8 cellular contexts compared by ENCODE assay signal in genomic region chr17:1562178-1562643, GRCh38. TPM values are rescaled to one million over a fixed set of nuclear protein-coding genes. Genes with fewer than 3 reads are reported as not detected.
DNase-seq lines count a peak whose midpoint lies in the region; ATAC-seq, FAIRE-seq and TF ChIP-seq lines count a peak whose summit lies in the region.

No MANE protein-coding gene starts in this region.

- no peak overlapping the region for H3K27ac Mint-ChIP-seq in Calu3 (ENCODE audit: unreplicated experiment)
- H3K27ac Mint-ChIP-seq in astrocyte (ENCODE audit: unreplicated experiment): no peak overlapping the region

- no TSS peak for BruUV-seq in Calu3 (replicated peaks; lab: Mats Ljungman, UMichigan)

- H4K20me1 ChIP-seq in astrocyte (ENCODE audit: insufficient read depth, low read length): peaks cover 45% of the 10 kb centered on the region

- ATAC-seq in GM21367 (IDR thresholded peaks at IDR 0.05; ENCODE audit: unreplicated experiment): peak; percentile 9

- CTCF ChIA-PET in Calu3 (lab: Charles Lee): interaction anchor here (0.6 kb wide), 1 partner anchor 68 kb away, joined by 3 read pairs; no protein-coding TSS in a partner anchor

- TF ChIP-seq CTCF in Calu3 (IDR thresholded peaks at IDR 0.05; ENCODE audit: unreplicated experiment) (no peak), astrocyte (IDR thresholded peaks at IDR 0.05; ENCODE audit: insufficient read depth, low read depth, low read length) (no peak), kidney epithelial cell (IDR thresholded peaks at IDR 0.05; ENCODE audit: insufficient read depth, low read length, poor library complexity, severe bottlenecking) (no peak), suprapubic skin (IDR thresholded peaks at IDR 0.05) (peak in 1 of 2 donors; percentile 4)

- H3K36me3 ChIP-seq in astrocyte (ENCODE audit: insufficient read depth, low read length) (peaks cover under 1% of the 10 kb centered on the region), kidney epithelial cell (ENCODE audit: control insufficient read depth, insufficient read depth, low read length) (no peaks in the 10 kb centered on the region), suprapubic skin (no peaks in the 10 kb centered on the region)

- peaks cover 25% of the 10 kb centered on the region for H3K4me1 Mint-ChIP-seq in Calu3 (ENCODE audit: low read depth, unreplicated experiment)
- peaks cover 29% of the 10 kb centered on the region for H3K4me1 Mint-ChIP-seq in astrocyte (ENCODE audit: low read depth, unreplicated experiment)

- no peaks in the 10 kb centered on the region for H3K9me3 ChIP-seq in astrocyte (ENCODE audit: insufficient read depth, low read depth, low read length)
- H3K9me3 ChIP-seq in suprapubic skin: no peaks in the 10 kb centered on the region

- H3K4me1 ChIP-seq in astrocyte (ENCODE audit: insufficient read depth, low read length) (peaks cover 17% of the 10 kb centered on the region), suprapubic skin (peaks cover 50% of the 10 kb centered on the region)

- H3K4me3 ChIP-seq in astrocyte (ENCODE audit: insufficient read depth, low read depth, low read length) (peak overlapping the region; percentile 66), kidney epithelial cell (ENCODE audit: low read depth, low read length) (peak overlapping the region; percentile 84), suprapubic skin (peak overlapping the region; percentile 96)

- H2AFZ ChIP-seq in astrocyte (ENCODE audit: low read depth, low read length): peak overlapping the region; percentile 47

- H3K4me3 Mint-ChIP-seq in Calu3 (ENCODE audit: low read depth, unreplicated experiment): peak overlapping the region; percentile 90
- H3K4me3 Mint-ChIP-seq in astrocyte (ENCODE audit: unreplicated experiment): peak overlapping the region; percentile 62

- peak overlapping the region; percentile 86 for H3K9ac ChIP-seq in astrocyte (ENCODE audit: low read length)

- H3K27me3 ChIP-seq in astrocyte (ENCODE audit: insufficient read depth, low read length): no peaks in the 10 kb centered on the region
- H3K27me3 ChIP-seq in kidney epithelial cell (ENCODE audit: control insufficient read depth, insufficient read depth, low read length): no peaks in the 10 kb centered on the region
- H3K27me3 ChIP-seq in suprapubic skin: no peaks in the 10 kb centered on the region

- H3K27ac ChIP-seq in astrocyte (ENCODE audit: low read depth, low read length) (peak overlapping the region; percentile 65), suprapubic skin (peak overlapping the region; percentile 94)

- peaks cover 50% of the 10 kb centered on the region for H3K79me2 ChIP-seq in astrocyte (ENCODE audit: insufficient read depth, low read length)

- H3K27me3 Mint-ChIP-seq in Calu3 (ENCODE audit: unreplicated experiment) (peaks cover 14% of the 10 kb centered on the region), astrocyte (ENCODE audit: low read depth, unreplicated experiment) (no peaks in the 10 kb centered on the region)

- H3K9me3 Mint-ChIP-seq in Calu3 (ENCODE audit: low read depth, unreplicated experiment) (no peaks in the 10 kb centered on the region), astrocyte (ENCODE audit: unreplicated experiment) (no peaks in the 10 kb centered on the region)

- FAIRE-seq in astrocyte (lab: Jason Lieb, UNC): no peak

- no peak for DNase-seq in Calu3
- DNase-seq in HPDE6-E6E7 (ENCODE audit: extremely low spot score): peak; percentile 36
- DNase-seq in astrocyte (ENCODE audit: low read depth): peak; percentile 23
- no peak for DNase-seq in kidney epithelial cell (ENCODE audit: low read depth)
- no peak for DNase-seq in suprapubic skin (ENCODE audit: low spot score in 2 of 2)
- no peak for DNase-seq in DMS153 (lab: John Stamatoyannopoulos, UW)
- DNase-seq in NCI-H2171 (lab: John Stamatoyannopoulos, UW): no peak

- 1% methylated on average over 52 of the region's 61 CpGs for WGBS in suprapubic skin

- H3K36me3 Mint-ChIP-seq in Calu3 (ENCODE audit: insufficient read depth, unreplicated experiment) (peaks cover 28% of the 10 kb centered on the region), astrocyte (ENCODE audit: low read depth, unreplicated experiment) (peaks cover 6% of the 10 kb centered on the region)

- no peak for TF ChIP-seq POLR2A in suprapubic skin (IDR thresholded peaks at IDR 0.05)

- intact Hi-C loops in Calu3 (cut with micrococcal nuclease; ENCODE audit: unreplicated experiment): no loop called here

- H3K4me2 ChIP-seq in astrocyte (ENCODE audit: low read length): peak overlapping the region; percentile 99

- no peak for TF ChIP-seq EP300 in suprapubic skin (IDR thresholded peaks at IDR 0.05)

RNA-seq across cellular contexts. Expression of gene PITPNA, which starts 0.4 kb away (rescaled TPM):
- total RNA-seq in Calu3 (2022) (52.0 and 59.4 TPM in 2 replicates), astrocyte (69.1 and 79.3 TPM in 2 replicates), kidney epithelial cell (49.8 and 53.1 TPM in 2 replicates), suprapubic skin (10 to 100 TPM; 49.6 to 71.9 (median 61.5) TPM)

RNA-seq across cellular contexts. Expression of gene INPP5K, which starts 45.8 kb away (rescaled TPM):
- total RNA-seq in Calu3 (2022) (15.4 and 18.7 TPM in 2 replicates), astrocyte (26.4 and 26.7 TPM in 2 replicates), kidney epithelial cell (59.5 and 61.3 TPM in 2 replicates), suprapubic skin (100 to 1,000 TPM in 3 of 4 donors, 10 to 100 TPM in 1; 91.8 to 160 (median 123) TPM)

Comparison
In these comparisons a context has a peak if more than half of its experiments do, and no peak if none do; other contexts are left out.
1. DNase-seq: peak in HPDE6-E6E7 (single experiment) and astrocyte (single experiment); none in Calu3 (single experiment), kidney epithelial cell (single experiment), suprapubic skin (0 of 2), DMS153 (single experiment) and NCI-H2171 (single experiment).
2. Peak in every context shown above with its lines, with median percentiles within 50 percentile points of each other: H3K4me3 ChIP-seq.